27 cellular contexts compared by ENCODE assay signal in genomic region chr2:147351789-147352188, GRCh38.
A peak's percentile ranks its signal among the peaks of the same experiment; 100 is the strongest.
DNase-seq lines count a peak whose midpoint lies in the region; ATAC-seq and TF ChIP-seq lines count a peak whose summit lies in the region.
"Had no signal": no experiment of that assay in that cellular context is flagged by ENCODE, and none has a peak within 500 bp of the region (broad histone marks: within the 10 kb centered on the region; RNA-seq: fewer than 3 reads in every experiment).

No MANE protein-coding gene starts in this region.

- H3K4me1 ChIP-seq in gastrocnemius medialis (peaks cover 12 to 13% of the 10 kb centered on the region in 2 donors), upper lobe of right lung (no peaks in the 10 kb centered on the region)
- H3K4me1 ChIP-seq: gastroesophageal sphincter had no signal

- no peak for TF ChIP-seq POLR2A in gastrocnemius medialis (IDR thresholded peaks at IDR 0.05)

- H3K36me3 ChIP-seq in gastrocnemius medialis: no peaks in the 10 kb centered on the region
- H3K36me3 ChIP-seq in upper lobe of right lung: no peaks in the 10 kb centered on the region
- H3K36me3 ChIP-seq: gastroesophageal sphincter, neutrophil, WERI-Rb-1 had no signal

- H3K27ac ChIP-seq in gastrocnemius medialis (no peak overlapping the region), upper lobe of right lung (no peak overlapping the region)
- H3K27ac ChIP-seq: gastroesophageal sphincter, neutrophil, WERI-Rb-1 had no signal

- H3K27me3 ChIP-seq in gastrocnemius medialis: no peaks in the 10 kb centered on the region
- H3K27me3 ChIP-seq in upper lobe of right lung: no peaks in the 10 kb centered on the region
- H3K27me3 ChIP-seq: gastroesophageal sphincter, neutrophil had no signal

- H3K9me3 ChIP-seq in gastrocnemius medialis (no peaks in the 10 kb centered on the region), upper lobe of right lung (no peaks in the 10 kb centered on the region)
- H3K9me3 ChIP-seq: gastroesophageal sphincter, neutrophil had no signal

- ATAC-seq in gastrocnemius medialis: peak; percentile 46 to 49
- no peak for ATAC-seq in HG02981 (IDR thresholded peaks at IDR 0.05; ENCODE audit: unreplicated experiment)
- no peak for ATAC-seq in upper lobe of right lung
- ATAC-seq: gastroesophageal sphincter, left colon had no signal

- TF ChIP-seq CTCF in gastrocnemius medialis (IDR thresholded peaks at IDR 0.05 in 4 of 5, conservative IDR thresholded peaks at IDR 0.05 in 1 of 5): no peak
- TF ChIP-seq CTCF in upper lobe of right lung (IDR thresholded peaks at IDR 0.05): no peak

- in situ Hi-C loops in gastrocnemius medialis (cut with MboI; ENCODE audit: low sequenced_read_pairs in 4 of 4): no loop called here

- intact Hi-C loops in gastrocnemius medialis (cut with DNase I; ENCODE audit: low total_unique reads): loop anchor here (10.0 kb wide), 1 partner anchor 563 kb away; no protein-coding TSS in a partner anchor
- intact Hi-C loops in upper lobe of right lung (cut with DNase I): no loop called here

- DNase-seq in NCI-H146 (lab: John Stamatoyannopoulos, UW) (peak; percentile 40), NCI-H146 treated with DMSO at 0.1 percent for 48 hours (lab: John Stamatoyannopoulos, UW; ENCODE audit: unreplicated experiment) (no peak), NCI-H748 (lab: John Stamatoyannopoulos, UW; ENCODE audit: unreplicated experiment) (peak; percentile 62), cerebellum (ENCODE audit: low spot score) (peak; percentile 1), gastrocnemius medialis (no peak), midbrain (lab: John Stamatoyannopoulos, UW) (no peak), upper lobe of right lung (no peak)
- DNase-seq: activated CD4-positive, alpha-beta T cell treated with anti-CD3 and anti-CD28 coated beads, Interleukin-2, amount 10 ng/mL, durations not matched to agents 24 days and 14 days; activated gamma-delta T cell; activated naive CD8-positive, alpha-beta T cell treated with anti-CD3 and anti-CD28 coated beads, Interleukin-2, amount 10 ng/mL, durations not matched to agents 7 days and 5 days; activated T-cell treated with anti-CD3 and anti-CD28 coated beads, Interleukin-2, amount 50 U/mL, for 24 hours; AML-193; CD8-positive, alpha-beta memory T cell; dermis blood vessel endothelial cell; HFFc6; hippocampal formation; left colon; mammary epithelial cell; NCI-H2171 treated with DMSO at 0.1 percent for 48 hours; NK-92 treated with Interleukin-12 subunit alpha and Interleukin-12 subunit beta, amount 100 ng/mL, for 24 hours; Right ventricle myocardium superior; T-helper 9 cell; WERI-Rb-1 had no signal

- no peak overlapping the region for H3K4me3 ChIP-seq in gastrocnemius medialis
- no peak overlapping the region for H3K4me3 ChIP-seq in upper lobe of right lung
- H3K4me3 ChIP-seq: gastroesophageal sphincter, GM23338 had no signal

Comparison
In these comparisons a context has a peak if more than half of its experiments do, and no peak if none do; other contexts are left out.
1. DNase-seq: peak in NCI-H146 (single experiment), NCI-H748 (single experiment) and cerebellum (single experiment); none in NCI-H146 treated with DMSO at 0.1 percent for 48 hours (single experiment), gastrocnemius medialis (0 of 2), midbrain (single experiment) and upper lobe of right lung (single experiment).
2. ATAC-seq: peak in gastrocnemius medialis (2 of 2); none in HG02981 (single experiment) and upper lobe of right lung (single experiment).